19 cellular contexts compared by ENCODE assay signal in the genomic region with DNA sequence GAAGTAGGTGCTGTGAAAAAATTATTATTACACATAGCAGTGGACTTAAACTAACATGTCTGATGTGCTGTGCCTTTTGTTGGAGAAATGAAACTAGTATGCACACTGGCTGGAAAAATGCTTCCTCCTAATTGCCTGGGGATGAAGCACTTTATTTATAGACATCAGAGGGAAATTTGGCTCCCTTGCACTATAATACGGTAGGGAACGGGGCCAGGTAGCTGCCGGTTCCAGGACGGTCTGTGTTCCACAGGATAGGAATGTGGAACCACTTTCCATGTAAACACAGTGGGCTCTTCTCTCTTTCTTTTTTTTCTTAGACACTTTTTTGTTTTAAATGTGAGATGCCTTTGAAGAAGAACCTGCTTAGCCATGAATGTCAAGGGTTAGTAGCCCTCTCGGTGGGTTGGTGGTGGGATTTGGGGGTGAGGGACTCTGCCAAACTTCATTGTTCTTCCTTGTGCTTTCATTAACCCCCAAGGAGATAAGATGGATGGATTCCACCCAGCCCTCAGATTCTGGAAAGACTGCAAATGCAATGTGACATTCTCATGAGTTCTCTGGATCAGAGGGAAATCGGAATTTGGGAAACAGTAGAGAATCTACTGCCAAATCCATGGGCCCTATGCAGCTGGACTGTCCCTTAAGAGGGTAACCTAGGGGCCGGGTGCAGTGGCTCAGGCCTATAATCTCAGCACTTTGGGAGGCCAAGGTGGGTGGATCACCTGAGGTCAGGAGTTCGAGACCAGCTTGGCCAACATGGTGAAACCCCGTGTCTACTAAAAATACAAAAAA. TPM values are rescaled to one million over a fixed set of nuclear protein-coding genes. Genes with fewer than 3 reads are reported as not detected.
A peak's percentile ranks its signal among the peaks of the same experiment; 100 is the strongest.
DNase-seq lines count a peak whose midpoint lies in the region; ATAC-seq and TF ChIP-seq lines count a peak whose summit lies in the region.
"Had no signal": no experiment of that assay in that cellular context is flagged by ENCODE, and none has a peak within 500 bp of the region (broad histone marks: within the 10 kb centered on the region; RNA-seq: fewer than 3 reads in every experiment).

No MANE protein-coding gene starts in this region.

- H3K9me3 ChIP-seq in heart left ventricle (peaks cover 0 to 13% (median 0%) of the 10 kb centered on the region in 12 donors), prostate gland (no peaks in the 10 kb centered on the region), transverse colon (no peaks in the 10 kb centered on the region)
- H3K9me3 ChIP-seq: Caco-2, Peyer's patch had no signal

- intact Hi-C loops in heart left ventricle (cut with DNase I) (loop anchor here in 1 of 10 donors (5.0 kb wide), 1 partner anchor 374 kb away; no protein-coding TSS in a partner anchor), prostate gland (cut with DNase I) (loop anchor here (5.0 kb wide), 1 partner anchor 274 kb away; no protein-coding TSS in a partner anchor), transverse colon (cut with DNase I; ENCODE audit: low total_unique reads) (no loop called here)

- H3K4me1 ChIP-seq in heart left ventricle (peaks cover 0 to 15% (median 1%) of the 10 kb centered on the region in 12 donors), prostate gland (replicated peaks) (no peaks in the 10 kb centered on the region), transverse colon (peaks cover 0 to 7% (median 0%) of the 10 kb centered on the region in 4 donors)
- H3K4me1 ChIP-seq: Caco-2, Peyer's patch had no signal

- in situ Hi-C loops in transverse colon (cut with MboI; ENCODE audit: low pct_ligation_motif_present in 1 of 4, low pct_unique_long_range_greater_than_20kb in 1 of 4, low sequenced_read_pairs in 3 of 4) = no loop called here

- no peak overlapping the region for H3K4me3 ChIP-seq in heart left ventricle
- H3K4me3 ChIP-seq in prostate gland = no peak overlapping the region
- no peak overlapping the region for H3K4me3 ChIP-seq in transverse colon
- H3K4me3 ChIP-seq: GM12878, GM23248, Peyer's patch had no signal

- WGBS in heart left ventricle, 4 donors = 39 to 61% (median 41%) methylated on average over 9 of the region's 9 CpGs
- WGBS in prostate gland = 38% methylated on average over 9 of the region's 9 CpGs
- 70 to 90% methylated on average over 4 to 9 of the region's 9 CpGs for WGBS in transverse colon (ENCODE audit: low coverage in 1 of 2), 2 donors

- H3K27ac ChIP-seq in VCaP = peak overlapping the region; percentile 11; the same call in 1 of the 2 replicates
- H3K27ac ChIP-seq in heart left ventricle = peak overlapping the region in 1 of 12 donors; percentile 43
- H3K27ac ChIP-seq in prostate gland = peak overlapping the region; percentile 17 to 30
- H3K27ac ChIP-seq in transverse colon = peak overlapping the region in 2 of 4 donors; percentile 47 to 67
- H3K27ac ChIP-seq: GM23248, Peyer's patch had no signal

- H3K27me3 ChIP-seq in heart left ventricle (peaks cover 0 to 5% (median 0%) of the 10 kb centered on the region in 9 donors), prostate gland (replicated peaks; ENCODE audit: insufficient read depth) (no peaks in the 10 kb centered on the region), transverse colon (no peaks in the 10 kb centered on the region)
- H3K27me3 ChIP-seq: Peyer's patch had no signal

- ATAC-seq in heart left ventricle = peak; percentile 82 to 89 (median 87)
- no peak for ATAC-seq in HG02623 (IDR thresholded peaks at IDR 0.05; ENCODE audit: unreplicated experiment)
- ATAC-seq: GM12878, HCT116 had no signal

- DNase-seq in heart left ventricle (peak in 4 of 5 donors; percentile 21 to 53 (median 46)), prostate gland (ENCODE audit: low spot score) (peak; percentile 75), transverse colon (peak; percentile 31), NOMO-1 treated with dmso at 0.1 percent for 144 hours (lab: John Stamatoyannopoulos, UW; ENCODE audit: unreplicated experiment) (no peak), activated gamma-delta T cell treated with Interleukin-2 at 50 U/mL for 16 hours (no peak)
- DNase-seq: Caco-2, DMS79, GM23248, IMR-90, Kasumi-1, NCI-H1436, NCI-H2029 treated with DMSO at 0.1 percent for 48 hours, NCI-H510A treated with DMSO at 0.1 percent for 48 hours, Peyer's patch had no signal

- no peak for TF ChIP-seq EP300 in transverse colon (IDR thresholded peaks at IDR 0.05; ENCODE audit: low read depth)

- H3K36me3 ChIP-seq in heart left ventricle (no peaks in the 10 kb centered on the region), prostate gland (no peaks in the 10 kb centered on the region), transverse colon (no peaks in the 10 kb centered on the region)
- H3K36me3 ChIP-seq: Peyer's patch had no signal

- TF ChIP-seq CTCF in VCaP (conservative IDR thresholded peaks at IDR 0.05) = no peak
- no peak for TF ChIP-seq CTCF in heart left ventricle (IDR thresholded peaks at IDR 0.05)
- no peak for TF ChIP-seq CTCF in prostate gland (IDR thresholded peaks at IDR 0.05)
- no peak for TF ChIP-seq CTCF in transverse colon (IDR thresholded peaks at IDR 0.05)

- TF ChIP-seq POLR2A in heart left ventricle (IDR thresholded peaks at IDR 0.05) = no peak
- no peak for TF ChIP-seq POLR2A in prostate gland (IDR thresholded peaks at IDR 0.05)
- no peak for TF ChIP-seq POLR2A in transverse colon (IDR thresholded peaks at IDR 0.05)

RNA-seq across cellular contexts. Expression of a gene that starts 58.0 kb away (rescaled TPM):
- 1 to 10 TPM in 1 of 9 donors, under 1 TPM in 4, not detected in 4; 0.22 to 1.3 (median 0.37) TPM for total RNA-seq in heart left ventricle
- polyA plus RNA-seq in heart left ventricle = under 1 TPM in 1 of 2 donors, not detected in 1; 0.15 TPM
- total RNA-seq in prostate gland = 1 to 10 TPM; 2.7 to 3.6 TPM
- total RNA-seq in transverse colon = under 1 TPM in 1 of 4 donors, not detected in 3; 0.32 TPM
- total RNA-seq: Caco-2, G401, GM12878, IMR-90, Peyer's patch had no signal
- polyA plus RNA-seq: GM12878, IMR-90 had no signal

Comparison
In these comparisons a context has a peak if more than half of its experiments do, and no peak if none do; other contexts are left out.
1. DNase-seq: peak in heart left ventricle (4 of 5), prostate gland (single experiment) and transverse colon (single experiment); none in NOMO-1 treated with dmso at 0.1 percent for 144 hours (single experiment) and activated gamma-delta T cell treated with Interleukin-2 at 50 U/mL for 16 hours (single experiment).